ENCODE assay signal across 8 cellular contexts in genomic region chr9:104863180-104863883, GRCh38.
A peak's percentile ranks its signal among the peaks of the same experiment; 100 is the strongest.
DNase-seq lines count a peak whose midpoint lies in the region; ATAC-seq and TF ChIP-seq lines count a peak whose summit lies in the region.

No MANE protein-coding gene starts in this region.

- WGBS in transverse colon (ENCODE audit: low coverage in 1 of 2), 2 donors, result 33 to 37% methylated on average over 4 of the region's 4 CpGs

- no peaks in the 10 kb centered on the region for H3K9me3 Mint-ChIP-seq in nephron progenitor cell

- H3K36me3 ChIP-seq in transverse colon, result peaks cover 0 to 18% (median 6%) of the 10 kb centered on the region in 4 donors

- peak; percentile 81 for DNase-seq in DMS53 (lab: John Stamatoyannopoulos, UW)
- peak; percentile 35 for DNase-seq in HS-27A (ENCODE audit: low read depth)
- DNase-seq in NCI-H82 (lab: John Stamatoyannopoulos, UW), result peak; percentile 96
- DNase-seq in activated T-cell treated with anti-CD3 and anti-CD28 coated beads, Interleukin-2, amount 50 U/mL, for 1 hour, result peak; percentile 30
- DNase-seq in fibroblast of peridontal ligament (ENCODE audit: extremely low read depth), result peak; percentile 91
- DNase-seq in nephron progenitor cell, result peak; percentile 43
- DNase-seq in transverse colon, result peak; percentile 32

- in situ Hi-C loops in transverse colon (cut with MboI; ENCODE audit: low pct_ligation_motif_present in 1 of 4, low pct_unique_long_range_greater_than_20kb in 1 of 4, low sequenced_read_pairs in 3 of 4), result loop anchor here in 3 of 4 donors (10.0 to 25.0 kb wide), 4 partner anchors 61 to 551 kb away; partner anchors contain the start of gene ABCA1 (in 1 of the 3)

- no peak overlapping the region for H3K4me3 ChIP-seq in transverse colon

- H3K27ac Mint-ChIP-seq in nephron progenitor cell, result no peak overlapping the region

- H3K27me3 Mint-ChIP-seq in nephron progenitor cell (ENCODE audit: low read depth, poor library complexity), result peaks cover 8% of the 10 kb centered on the region

- no peak for TF ChIP-seq POLR2A in transverse colon (IDR thresholded peaks at IDR 0.05)

- no peaks in the 10 kb centered on the region for H3K27me3 ChIP-seq in transverse colon

- intact Hi-C loops in transverse colon (cut with DNase I; ENCODE audit: low total_unique reads), result loop anchor here (10.0 kb wide), 1 partner anchor 551 kb away; no protein-coding TSS in a partner anchor

- H3K27ac ChIP-seq in transverse colon, result peak overlapping the region; percentile 47 to 55 (median 52)

- H3K4me1 Mint-ChIP-seq in nephron progenitor cell, result peaks cover 55% of the 10 kb centered on the region

- peaks cover 9 to 55% (median 26%) of the 10 kb centered on the region in 4 donors for H3K4me1 ChIP-seq in transverse colon

- H3K36me3 Mint-ChIP-seq in nephron progenitor cell (ENCODE audit: low read depth), result peaks cover 6% of the 10 kb centered on the region

- no peak overlapping the region for H3K4me3 Mint-ChIP-seq in nephron progenitor cell

- TF ChIP-seq CTCF in nephron progenitor cell (IDR thresholded peaks at IDR 0.05) (peak; percentile 73), transverse colon (IDR thresholded peaks at IDR 0.05) (peak; percentile 57 to 76 (median 64))

- TF ChIP-seq EP300 in transverse colon (IDR thresholded peaks at IDR 0.05; ENCODE audit: low read depth), result no peak

- peak; percentile 87 for ATAC-seq in GM21367 (IDR thresholded peaks at IDR 0.05; ENCODE audit: unreplicated experiment)

- H3K9me3 ChIP-seq in transverse colon, result no peaks in the 10 kb centered on the region

Comparison
In these comparisons a context has a peak if more than half of its experiments do, and no peak if none do; other contexts are left out.
1. DNase-seq: peak in every context shown above with its lines; median percentile 96 in NCI-H82; 91 in fibroblast of peridontal ligament; 81 in DMS53; 43 in nephron progenitor cell; 35 in HS-27A; 32 in transverse colon; 30 in activated T-cell treated with anti-CD3 and anti-CD28 coated beads, Interleukin-2, amount 50 U/mL, for 1 hour.